In genomic region chr7:97116308-97116707, GRCh38 we compare ENCODE assay signal across 8 cellular contexts. TPM values are rescaled to one million over a fixed set of nuclear protein-coding genes. Genes with fewer than 3 reads are reported as not detected.
DNase-seq lines count a peak whose midpoint lies in the region; ATAC-seq and TF ChIP-seq lines count a peak whose summit lies in the region.

No MANE protein-coding gene starts in this region.

- no peaks in the 10 kb centered on the region for H3K36me3 Mint-ChIP-seq in natural killer cell

- TF ChIP-seq CTCF in VCaP (conservative IDR thresholded peaks at IDR 0.05): no peak
- no peak for TF ChIP-seq CTCF in natural killer cell (IDR thresholded peaks at IDR 0.05)

- H3K27ac Mint-ChIP-seq in natural killer cell: peak overlapping the region; percentile 85 to 92

- ATAC-seq in HG03469 (IDR thresholded peaks at IDR 0.05; ENCODE audit: unreplicated experiment) (peak; percentile 26), natural killer cell (no peak), left ventricle myocardium superior (no peak)

- H3K27me3 Mint-ChIP-seq in natural killer cell (ENCODE audit: low read depth in 2 of 2): peaks cover 2 to 7% of the 10 kb centered on the region in 2 donors

- DNase-seq in EH (ENCODE audit: low read depth): peak; percentile 35
- DNase-seq in natural killer cell: no peak
- DNase-seq in foreskin melanocyte: no peak
- DNase-seq in left ventricle myocardium superior: no peak
- DNase-seq in AG08395 (ENCODE audit: low spot score): no peak
- no peak for DNase-seq in T-helper 9 cell

- peak overlapping the region; percentile 88 for H3K27ac ChIP-seq in VCaP

- no peaks in the 10 kb centered on the region for H3K9me3 Mint-ChIP-seq in natural killer cell

- peaks cover 38 to 46% of the 10 kb centered on the region in 2 donors for H3K4me1 Mint-ChIP-seq in natural killer cell

- peak overlapping the region; percentile 94 for H3K4me3 Mint-ChIP-seq in natural killer cell

- intact Hi-C loops in natural killer cell (cut with micrococcal nuclease) (loop anchor here (5.0 kb wide), 1 partner anchor 856 kb away; no protein-coding TSS in a partner anchor), left ventricle myocardium superior (cut with micrococcal nuclease) (no loop called here)

RNA-seq across cellular contexts. Expression of gene SDHAF3, which starts 1.2 kb away (rescaled TPM):
- 10 to 100 TPM in 2 of 3 donors, 1 to 10 TPM in 1; 7.3 to 10.4 (median 10.1) TPM for total RNA-seq in natural killer cell
- 20.3 TPM for total RNA-seq in left ventricle myocardium superior
